13 cellular contexts compared by ENCODE assay signal in genomic region chr2:28587526-28588230, GRCh38.
A peak's percentile ranks its signal among the peaks of the same experiment; 100 is the strongest.
DNase-seq lines count a peak whose midpoint lies in the region; ATAC-seq and TF ChIP-seq lines count a peak whose summit lies in the region.
"Had no signal": no experiment of that assay in that cellular context is flagged by ENCODE, and none has a peak within 500 bp of the region (broad histone marks: within the 10 kb centered on the region; RNA-seq: fewer than 3 reads in every experiment).

No MANE protein-coding gene starts in this region.

- H3K4me2 ChIP-seq in fibroblast of lung (ENCODE audit: extremely low read depth, insufficient read depth, low read length), result no peak overlapping the region

- DNase-seq in activated T-cell treated with anti-CD3 and anti-CD28 coated beads, Interleukin-2, amount 50 U/mL, for 24 hours, result peak; percentile 37
- no peak for DNase-seq in activated T-cell treated with anti-CD3 and anti-CD28 coated beads, Interleukin-2, amount 50 U/mL, for 48 hours
- no peak for DNase-seq in activated T-cell treated with anti-CD3 and anti-CD28 coated beads, Interleukin-2, amount 50 U/mL, for 4 hours
- DNase-seq in fibroblast of lung (ENCODE audit: low read depth in 2 of 2) (no peak), gastrocnemius medialis (peak; percentile 73 to 88), testis (no peak)
- no peak for DNase-seq in effector CD8-positive, alpha-beta T cell (lab: John Stamatoyannopoulos, UW)
- DNase-seq: GOT3, mesendoderm, pancreas had no signal

- H3K79me2 ChIP-seq in fibroblast of lung (ENCODE audit: control insufficient read depth, insufficient read depth, low read length), result no peaks in the 10 kb centered on the region

- H3K4me1 Mint-ChIP-seq in activated T-cell treated with anti-CD3 and anti-CD28 coated beads, Interleukin-2, amount 50 U/mL, for 24 hours (ENCODE audit: low read depth), result peaks cover 57% of the 10 kb centered on the region
- H3K4me1 Mint-ChIP-seq in activated T-cell treated with anti-CD3 and anti-CD28 coated beads, Interleukin-2, amount 50 U/mL, for 4 hours (ENCODE audit: low read depth), result peaks cover 43% of the 10 kb centered on the region

- no peaks in the 10 kb centered on the region for H3K27me3 Mint-ChIP-seq in activated T-cell treated with anti-CD3 and anti-CD28 coated beads, Interleukin-2, amount 50 U/mL, for 24 hours
- H3K27me3 Mint-ChIP-seq in activated T-cell treated with anti-CD3 and anti-CD28 coated beads, Interleukin-2, amount 50 U/mL, for 4 hours (ENCODE audit: low read depth), result peaks cover 3% of the 10 kb centered on the region

- no peaks in the 10 kb centered on the region for H3K36me3 Mint-ChIP-seq in activated T-cell treated with anti-CD3 and anti-CD28 coated beads, Interleukin-2, amount 50 U/mL, for 24 hours (ENCODE audit: low read depth)
- no peaks in the 10 kb centered on the region for H3K36me3 Mint-ChIP-seq in activated T-cell treated with anti-CD3 and anti-CD28 coated beads, Interleukin-2, amount 50 U/mL, for 4 hours (ENCODE audit: insufficient read depth)
- H3K36me3 Mint-ChIP-seq: stimulated activated memory B cell treated with anti-CD40 and anti-IgM and Interleukin-4, amounts not matched to agents 10 μg/mL and 1 μg/mL and 100 μg/mL, for 72 hours had no signal

- H3K27ac Mint-ChIP-seq in activated T-cell treated with anti-CD3 and anti-CD28 coated beads, Interleukin-2, amount 50 U/mL, for 24 hours, result peak overlapping the region; percentile 41
- H3K27ac Mint-ChIP-seq: activated naive CD4-positive, alpha-beta T cell treated with anti-CD3 and anti-CD28 coated beads for 36 hours; stimulated activated memory B cell treated with anti-CD40 and anti-IgM and Interleukin-4, amounts not matched to agents 10 μg/mL and 1 μg/mL and 100 μg/mL, for 72 hours had no signal

- TF ChIP-seq CTCF in fibroblast of lung (conservative IDR thresholded peaks at IDR 0.05 in 1 of 2, IDR thresholded peaks at IDR 0.05 in 1 of 2; ENCODE audit: low read depth in 1 of 2, low read length in 2 of 2), result no peak
- no peak for TF ChIP-seq CTCF in gastrocnemius medialis (IDR thresholded peaks at IDR 0.05 in 4 of 5, conservative IDR thresholded peaks at IDR 0.05 in 1 of 5)
- no peak for TF ChIP-seq CTCF in testis (IDR thresholded peaks at IDR 0.05)

- no peak overlapping the region for H3K4me3 Mint-ChIP-seq in activated T-cell treated with anti-CD3 and anti-CD28 coated beads, Interleukin-2, amount 50 U/mL, for 24 hours
- peak overlapping the region; percentile 12 for H3K4me3 Mint-ChIP-seq in activated T-cell treated with anti-CD3 and anti-CD28 coated beads, Interleukin-2, amount 50 U/mL, for 4 hours
- H3K4me3 Mint-ChIP-seq: activated naive CD4-positive, alpha-beta T cell treated with anti-CD3 and anti-CD28 coated beads for 36 hours; stimulated activated memory B cell treated with anti-CD40 and anti-IgM and Interleukin-4, amounts not matched to agents 10 μg/mL and 1 μg/mL and 100 μg/mL, for 72 hours had no signal

- no peak overlapping the region for H3K4me3 ChIP-seq in fibroblast of lung (replicated peaks in 1 of 4; ENCODE audit: control extremely low read depth in 1 of 4, insufficient read depth in 1 of 4, low read depth in 3 of 4, low read length in 4 of 4)
- H3K4me3 ChIP-seq in gastrocnemius medialis, result no peak overlapping the region
- H3K4me3 ChIP-seq in testis, result no peak overlapping the region
- H3K4me3 ChIP-seq: pancreas had no signal

- no peak overlapping the region for H3K9ac ChIP-seq in fibroblast of lung (ENCODE audit: insufficient read depth, low read length)

- in situ Hi-C loops in gastrocnemius medialis (cut with MboI; ENCODE audit: low sequenced_read_pairs in 4 of 4), result loop anchor here in 2 of 4 donors (5.0 to 10.0 kb wide), 2 partner anchors 165 to 167 kb away; partner anchors contain the start of gene PPP1CB (in 2 of the 2)

- H3K27me3 ChIP-seq in fibroblast of lung (ENCODE audit: control insufficient read depth, insufficient read depth, low read length), result no peaks in the 10 kb centered on the region
- H3K27me3 ChIP-seq in gastrocnemius medialis, result no peaks in the 10 kb centered on the region
- no peaks in the 10 kb centered on the region for H3K27me3 ChIP-seq in testis
- H3K27me3 ChIP-seq: pancreas had no signal

- 87% methylated on average over 13 of the region's 13 CpGs for WGBS in testis, 2 donors

- peak; percentile 43 to 60 for TF ChIP-seq POLR2A in gastrocnemius medialis (IDR thresholded peaks at IDR 0.05)
- TF ChIP-seq POLR2A in testis (IDR thresholded peaks at IDR 0.05), result no peak

- peaks cover 22% of the 10 kb centered on the region for H3K4me1 ChIP-seq in fibroblast of lung (ENCODE audit: control insufficient read depth, extremely low read depth, insufficient read depth, low read length)
- H3K4me1 ChIP-seq in gastrocnemius medialis, result peaks cover 56 to 57% of the 10 kb centered on the region in 2 donors
- H3K4me1 ChIP-seq in testis, result peaks cover 12% of the 10 kb centered on the region
- H3K4me1 ChIP-seq: pancreas had no signal

- H3K36me3 ChIP-seq in fibroblast of lung (ENCODE audit: control insufficient read depth, insufficient read depth, low read length) (no peaks in the 10 kb centered on the region), gastrocnemius medialis (no peaks in the 10 kb centered on the region), testis (ENCODE audit: low read depth, missing control alignments) (no peaks in the 10 kb centered on the region)
- H3K36me3 ChIP-seq: pancreas had no signal

- no peak for ATAC-seq in activated T-cell treated with anti-CD3 and anti-CD28 coated beads, Interleukin-2, amount 50 U/mL, for 4 hours
- ATAC-seq in gastrocnemius medialis, result peak; percentile 82 to 83
- no peak for ATAC-seq in GM21367 (IDR thresholded peaks at IDR 0.05; ENCODE audit: unreplicated experiment)

- no peaks in the 10 kb centered on the region for H4K20me1 ChIP-seq in fibroblast of lung (ENCODE audit: control insufficient read depth, extremely low read depth, insufficient read depth, low read length)

- H2AFZ ChIP-seq in fibroblast of lung (ENCODE audit: low read length), result peak overlapping the region; percentile 8

- H3K9me3 ChIP-seq in fibroblast of lung (ENCODE audit: control insufficient read depth, insufficient read depth, low read depth, low read length) (no peaks in the 10 kb centered on the region), gastrocnemius medialis (no peaks in the 10 kb centered on the region), testis (no peaks in the 10 kb centered on the region)
- H3K9me3 ChIP-seq: pancreas had no signal

- no peak overlapping the region for H3K27ac ChIP-seq in fibroblast of lung (ENCODE audit: insufficient read depth, low read length)
- H3K27ac ChIP-seq in gastrocnemius medialis, result peak overlapping the region; percentile 90 to 99 (median 96)
- no peak overlapping the region for H3K27ac ChIP-seq in testis
- H3K27ac ChIP-seq: pancreas had no signal

- intact Hi-C loops in gastrocnemius medialis (cut with DNase I; ENCODE audit: low total_unique reads) (no loop called here), testis (cut with DNase I; ENCODE audit: low total_unique reads) (no loop called here)

- no peaks in the 10 kb centered on the region for H3K9me3 Mint-ChIP-seq in activated T-cell treated with anti-CD3 and anti-CD28 coated beads, Interleukin-2, amount 50 U/mL, for 24 hours
- H3K9me3 Mint-ChIP-seq in activated T-cell treated with anti-CD3 and anti-CD28 coated beads, Interleukin-2, amount 50 U/mL, for 4 hours, result no peaks in the 10 kb centered on the region
- H3K9me3 Mint-ChIP-seq: activated naive CD4-positive, alpha-beta T cell treated with anti-CD3 and anti-CD28 coated beads for 36 hours; stimulated activated memory B cell treated with anti-CD40 and anti-IgM and Interleukin-4, amounts not matched to agents 10 μg/mL and 1 μg/mL and 100 μg/mL, for 72 hours had no signal

Comparison
In these comparisons a context has a peak if more than half of its experiments do, and no peak if none do; other contexts are left out.
1. DNase-seq: peak in activated T-cell treated with anti-CD3 and anti-CD28 coated beads, Interleukin-2, amount 50 U/mL, for 24 hours (single experiment) and gastrocnemius medialis (2 of 2); none in activated T-cell treated with anti-CD3 and anti-CD28 coated beads, Interleukin-2, amount 50 U/mL, for 48 hours (0 of 2), activated T-cell treated with anti-CD3 and anti-CD28 coated beads, Interleukin-2, amount 50 U/mL, for 4 hours (single experiment), fibroblast of lung (0 of 2), testis (single experiment) and effector CD8-positive, alpha-beta T cell (single experiment).
2. ATAC-seq: peak in gastrocnemius medialis (2 of 2); none in activated T-cell treated with anti-CD3 and anti-CD28 coated beads, Interleukin-2, amount 50 U/mL, for 4 hours (0 of 2) and GM21367 (single experiment).
3. H3K27ac ChIP-seq: peak in gastrocnemius medialis (4 of 4); none in fibroblast of lung (single experiment) and testis (0 of 2).